ENCODE assay signal across 22 cellular contexts in genomic region chr1:42168397-42168682, GRCh38. TPM values are rescaled to one million over a fixed set of nuclear protein-coding genes. Genes with fewer than 3 reads are reported as not detected.
"Had no signal": no experiment of that assay in that cellular context is flagged by ENCODE, and none has a peak within 500 bp of the region (broad histone marks: within the 10 kb centered on the region; RNA-seq: fewer than 3 reads in every experiment).

No MANE protein-coding gene starts in this region.

- H3K27ac ChIP-seq: ascending aorta, breast epithelium, epithelial cell of prostate, heart left ventricle, stomach, testis had no signal

- DNase-seq: activated CD4-positive, alpha-beta T cell treated with anti-CD3 and anti-CD28 coated beads, Interleukin-2, amount 10 ng/mL, durations not matched to agents 7 days and 5 days; activated CD4-positive, CD25-positive, alpha-beta regulatory T cell; activated naive CD4-positive, alpha-beta T cell treated with Interleukin-2 at 50 U/mL for 16 hours; cerebellar nuclear complex; effector memory CD8-positive, alpha-beta T cell; heart left ventricle; immature natural killer cell; nephron progenitor cell; right cardiac atrium; stomach; testis had no signal

- ATAC-seq: effector memory CD8-positive, alpha-beta T cell; heart left ventricle; right cardiac atrium had no signal

- H3K9me3 ChIP-seq: ascending aorta, breast epithelium, heart left ventricle, stomach, testis had no signal

- H3K36me3 Mint-ChIP-seq: immature natural killer cell had no signal

- H3K36me3 ChIP-seq: ascending aorta, breast epithelium, heart left ventricle, stomach had no signal

- H3K4me3 ChIP-seq: ascending aorta, breast epithelium, heart left ventricle, stomach, testis had no signal

- H3K27ac Mint-ChIP-seq: activated CD4-positive, alpha-beta T cell treated with anti-CD3 and anti-CD28 coated beads, Interleukin-2, amount 10 ng/mL, durations not matched to agents 7 days and 5 days; dendritic cell treated with granulocyte-macrophage colony-stimulating factor and Interleukin-4, amounts not matched to agents 40 ng/mL and 50 ng/mL, for 4 days; immature natural killer cell; progenitor cell of endocrine pancreas had no signal

- H3K27me3 ChIP-seq: ascending aorta, breast epithelium, heart left ventricle, testis had no signal

- H3K9me3 Mint-ChIP-seq: dendritic cell treated with granulocyte-macrophage colony-stimulating factor and Interleukin-4, amounts not matched to agents 40 ng/mL and 50 ng/mL, for 4 days; effector memory CD8-positive, alpha-beta T cell; immature natural killer cell; nephron progenitor cell had no signal

- H3K4me3 Mint-ChIP-seq: activated CD4-positive, alpha-beta T cell treated with anti-CD3 and anti-CD28 coated beads, Interleukin-2, amount 10 ng/mL, durations not matched to agents 7 days and 5 days; dendritic cell treated with granulocyte-macrophage colony-stimulating factor and Interleukin-4, amounts not matched to agents 40 ng/mL and 50 ng/mL, for 4 days; effector memory CD8-positive, alpha-beta T cell; immature natural killer cell; nephron progenitor cell had no signal

- H3K27me3 Mint-ChIP-seq: activated CD4-positive, alpha-beta T cell treated with anti-CD3 and anti-CD28 coated beads, Interleukin-2, amount 10 ng/mL, durations not matched to agents 7 days and 5 days had no signal

- H3K4me1 Mint-ChIP-seq: activated CD4-positive, alpha-beta T cell treated with anti-CD3 and anti-CD28 coated beads, Interleukin-2, amount 10 ng/mL, durations not matched to agents 7 days and 5 days; immature natural killer cell had no signal

RNA-seq across cellular contexts. Expression of gene GUCA2A, which starts 3.8 kb away (rescaled TPM):
- total RNA-seq: activated CD4-positive, alpha-beta T cell treated with anti-CD3 and anti-CD28 coated beads, Interleukin-2, amount 10 ng/mL, durations not matched to agents 7 days and 5 days; ascending aorta; frontal cortex; heart left ventricle; lower leg skin; mesenteric fat pad; omental fat pad; progenitor cell of endocrine pancreas; right cardiac atrium; T-helper 2 cell treated with Interferon-gamma antibody and Interleukin-4, amounts not matched to agents 100 ng/mL and 5 ng/mL, for 36 hours; testis; urinary bladder had no signal
- polyA plus RNA-seq: heart left ventricle, immature natural killer cell, right cardiac atrium, stomach, urinary bladder had no signal

RNA-seq across cellular contexts. Expression of gene GUCA2B, which starts 15.1 kb away (rescaled TPM):
- total RNA-seq: activated CD4-positive, alpha-beta T cell treated with anti-CD3 and anti-CD28 coated beads, Interleukin-2, amount 10 ng/mL, durations not matched to agents 7 days and 5 days; ascending aorta; breast epithelium; frontal cortex; heart left ventricle; mesenteric fat pad; omental fat pad; right cardiac atrium; T-helper 2 cell treated with Interferon-gamma antibody and Interleukin-4, amounts not matched to agents 100 ng/mL and 5 ng/mL, for 36 hours; testis; urinary bladder had no signal
- polyA plus RNA-seq: heart left ventricle, immature natural killer cell, right cardiac atrium, urinary bladder had no signal
